ENCODE assay signal across 20 cellular contexts in genomic region chr13:43784491-43784890, GRCh38. TPM values are rescaled to one million over a fixed set of nuclear protein-coding genes. Genes with fewer than 3 reads are reported as not detected.
DNase-seq lines count a peak whose midpoint lies in the region; ATAC-seq and TF ChIP-seq lines count a peak whose summit lies in the region.
"Had no signal": no experiment of that assay in that cellular context is flagged by ENCODE, and none has a peak within 500 bp of the region (broad histone marks: within the 10 kb centered on the region; RNA-seq: fewer than 3 reads in every experiment).

No MANE protein-coding gene starts in this region.

- H3K9me3 ChIP-seq in Caco-2 (no peaks in the 10 kb centered on the region), osteoblast (ENCODE audit: low read depth, low read length) (no peaks in the 10 kb centered on the region), PC-9 (ENCODE audit: insufficient read depth, low read depth) (no peaks in the 10 kb centered on the region)
- H3K9me3 ChIP-seq: spleen had no signal

- H3K4me3 ChIP-seq in Caco-2 (ENCODE audit: low read depth, low read length) (no peak overlapping the region), fibroblast of mammary gland (ENCODE audit: control insufficient read depth, low read depth, low read length) (no peak overlapping the region), osteoblast (ENCODE audit: insufficient read depth, low read length) (no peak overlapping the region), PC-9 (no peak overlapping the region)

- H3F3A ChIP-seq in PC-9 (ENCODE audit: insufficient read depth, low read depth), result no peaks in the 10 kb centered on the region

- H3K36me3 Mint-ChIP-seq in Caco-2 (ENCODE audit: insufficient read depth, unreplicated experiment), result peaks cover 6% of the 10 kb centered on the region
- H3K36me3 Mint-ChIP-seq: activated naive CD8-positive, alpha-beta T cell treated with anti-CD3 and anti-CD28 coated beads, Interleukin-2, amount 10 ng/mL, durations not matched to agents 7 days and 5 days; neural progenitor cell had no signal

- H3K4me1 Mint-ChIP-seq in Caco-2 (ENCODE audit: low read depth, unreplicated experiment), result peaks cover 10% of the 10 kb centered on the region

- CTCF ChIA-PET in Caco-2 (lab: Charles Lee), result no interaction called here
- CTCF ChIA-PET in PC-9 (lab: Charles Lee), result no interaction called here

- H4K20me1 ChIP-seq in osteoblast (ENCODE audit: insufficient read depth, low read length) (no peaks in the 10 kb centered on the region), PC-9 (ENCODE audit: insufficient read depth) (no peaks in the 10 kb centered on the region)

- TF ChIP-seq CTCF in Caco-2 (IDR thresholded peaks at IDR 0.05; ENCODE audit: insufficient read depth in 1 of 2, low read depth in 1 of 2, low read length in 1 of 2, severe bottlenecking in 1 of 2, unreplicated experiment in 1 of 2) (no peak), fibroblast of mammary gland (conservative IDR thresholded peaks at IDR 0.05; ENCODE audit: control insufficient read depth, insufficient read depth, low read depth, low read length) (no peak), osteoblast (IDR thresholded peaks at IDR 0.05; ENCODE audit: extremely low read depth, low read depth, low read length) (no peak), PC-9 (conservative IDR thresholded peaks at IDR 0.05) (no peak)

- no peaks in the 10 kb centered on the region for H3K9me3 Mint-ChIP-seq in Caco-2 (ENCODE audit: unreplicated experiment)
- H3K9me3 Mint-ChIP-seq: activated naive CD8-positive, alpha-beta T cell treated with anti-CD3 and anti-CD28 coated beads, Interleukin-2, amount 10 ng/mL, durations not matched to agents 7 days and 5 days; activated T-helper 2 cell treated with anti-CD3 and anti-CD28 coated beads, Interferon-gamma antibody, Interleukin-2, Interleukin-4, amounts not matched to agents 10 μg/mL and 5 μg/mL and 100 μg/mL, durations not matched to agents 14 hours and 24 hours and 36 hours; dendritic cell treated with granulocyte-macrophage colony-stimulating factor and Interleukin-4, amounts not matched to agents 40 ng/mL and 50 ng/mL, for 4 days; neural progenitor cell had no signal

- BruUV-seq in Caco-2 (replicated peaks; lab: Mats Ljungman, UMichigan) (TSS peak; percentile 21), PC-9 (replicated peaks; lab: Mats Ljungman, UMichigan) (no TSS peak)

- H3K27me3 ChIP-seq in Caco-2 (replicated peaks; ENCODE audit: control insufficient read depth, insufficient read depth, low read length), result no peaks in the 10 kb centered on the region
- no peaks in the 10 kb centered on the region for H3K27me3 ChIP-seq in osteoblast (ENCODE audit: insufficient read depth, low read length)
- no peaks in the 10 kb centered on the region for H3K27me3 ChIP-seq in PC-9 (ENCODE audit: insufficient read depth, low read depth)
- H3K27me3 ChIP-seq: brain microvascular endothelial cell had no signal

- H3K79me2 ChIP-seq in osteoblast (ENCODE audit: insufficient read depth, low read length), result no peaks in the 10 kb centered on the region
- H3K79me2 ChIP-seq in PC-9 (ENCODE audit: low read depth), result no peaks in the 10 kb centered on the region

- H3K27ac Mint-ChIP-seq in Caco-2 (ENCODE audit: unreplicated experiment), result no peak overlapping the region
- H3K27ac Mint-ChIP-seq: activated naive CD8-positive, alpha-beta T cell treated with anti-CD3 and anti-CD28 coated beads, Interleukin-2, amount 10 ng/mL, durations not matched to agents 7 days and 5 days; activated T-helper 2 cell treated with anti-CD3 and anti-CD28 coated beads, Interferon-gamma antibody, Interleukin-2, Interleukin-4, amounts not matched to agents 10 μg/mL and 5 μg/mL and 100 μg/mL, durations not matched to agents 14 hours and 24 hours and 36 hours; dendritic cell treated with granulocyte-macrophage colony-stimulating factor and Interleukin-4, amounts not matched to agents 40 ng/mL and 50 ng/mL, for 4 days; neural progenitor cell had no signal

- intact Hi-C loops in Caco-2 (cut with micrococcal nuclease; ENCODE audit: unreplicated experiment), result loop anchor here (2.0 to 10.0 kb wide), 2 partner anchors 16 to 230 kb away; no protein-coding TSS in a partner anchor
- intact Hi-C loops in PC-9 (cut with micrococcal nuclease; ENCODE audit: unreplicated experiment), result loop anchor here (10.0 kb wide), 2 partner anchors 210 to 630 kb away; no protein-coding TSS in a partner anchor

- H3K4me3 Mint-ChIP-seq in Caco-2 (ENCODE audit: unreplicated experiment), result peak overlapping the region; percentile 93
- H3K4me3 Mint-ChIP-seq: activated naive CD8-positive, alpha-beta T cell treated with anti-CD3 and anti-CD28 coated beads, Interleukin-2, amount 10 ng/mL, durations not matched to agents 7 days and 5 days had no signal

- POLR2A ChIA-PET in Caco-2 (lab: Charles Lee), result no interaction called here
- POLR2A ChIA-PET in PC-9 (lab: Charles Lee; ENCODE audit: unreplicated experiment), result no interaction called here

- H3K4me2 ChIP-seq in osteoblast (ENCODE audit: insufficient read depth, low read length) (peak overlapping the region; percentile 85), PC-9 (no peak overlapping the region)

- H2AFZ ChIP-seq in osteoblast (ENCODE audit: low read length) (no peak overlapping the region), PC-9 (no peak overlapping the region)
- H2AFZ ChIP-seq: neural progenitor cell had no signal

- DNase-seq in Caco-2 (no peak), NCI-H526 treated with DMSO at 0.1 percent for 48 hours (lab: John Stamatoyannopoulos, UW) (peak; percentile 35), fibroblast of mammary gland (ENCODE audit: low read depth) (peak; percentile 80), osteoblast (ENCODE audit: insufficient read length, low spot score, missing footprints) (no peak), PC-9 (no peak)
- DNase-seq: activated CD4-positive, alpha-beta T cell treated with anti-CD3 and anti-CD28 coated beads for 48 hours; activated naive CD8-positive, alpha-beta T cell treated with anti-CD3 and anti-CD28 coated beads, Interleukin-2, amount 10 ng/mL, durations not matched to agents 7 days and 5 days; left cardiac atrium; OCI-M1; SHP77; spleen; stimulated activated CD4-positive, alpha-beta T cell treated with anti-CD3 and anti-CD28 coated beads, Interleukin-4, amount 100 ng/mL, for 4 hours had no signal

- H3K27me3 Mint-ChIP-seq in Caco-2 (ENCODE audit: insufficient read depth, unreplicated experiment), result no peaks in the 10 kb centered on the region

- H3K27ac ChIP-seq in osteoblast (ENCODE audit: low read depth, low read length) (no peak overlapping the region), PC-9 (no peak overlapping the region)
- H3K27ac ChIP-seq: brain microvascular endothelial cell, HL-60, neural progenitor cell, spleen had no signal

- no peak for ATAC-seq in activated CD4-positive, CD25-positive, alpha-beta regulatory T cell treated with anti-CD3 and anti-CD28 coated beads, Interleukin-2, amount 50 U/mL, for 24 hours
- ATAC-seq in GM19463 (IDR thresholded peaks at IDR 0.05; ENCODE audit: unreplicated experiment) (no peak), GM18867 (IDR thresholded peaks at IDR 0.05; ENCODE audit: unreplicated experiment) (no peak)
- ATAC-seq: left cardiac atrium had no signal

- no peaks in the 10 kb centered on the region for H3K36me3 ChIP-seq in Caco-2 (ENCODE audit: control insufficient read depth, insufficient read depth, low read length)
- H3K36me3 ChIP-seq in osteoblast (ENCODE audit: insufficient read depth, low read length), result no peaks in the 10 kb centered on the region
- H3K36me3 ChIP-seq in PC-9 (ENCODE audit: low read depth), result no peaks in the 10 kb centered on the region
- H3K36me3 ChIP-seq: brain microvascular endothelial cell, neural progenitor cell, spleen had no signal

- H3K4me1 ChIP-seq in Caco-2 (peaks cover 9% of the 10 kb centered on the region), osteoblast (ENCODE audit: insufficient read depth, low read length) (peaks cover 18% of the 10 kb centered on the region), PC-9 (replicated peaks; ENCODE audit: insufficient read depth) (peaks cover 16% of the 10 kb centered on the region)

- H3K9me2 ChIP-seq in PC-9 (ENCODE audit: insufficient read depth), result no peaks in the 10 kb centered on the region

RNA-seq across cellular contexts. Expression of gene ENOX1, which starts 2.3 kb away (rescaled TPM):
- total RNA-seq in Caco-2 (2022), result 9.1 and 10.4 TPM in 2 replicates
- total RNA-seq in osteoblast, result 5.4 and 7.1 TPM in 2 replicates
- 0.35 and 0.38 TPM in 2 replicates for total RNA-seq in PC-9 (2021)
- total RNA-seq: activated naive CD8-positive, alpha-beta T cell treated with anti-CD3 and anti-CD28 coated beads, Interleukin-2, amount 10 ng/mL, durations not matched to agents 7 days and 5 days had no signal

Comparison
In these comparisons a context has a peak if more than half of its experiments do, and no peak if none do; other contexts are left out.
1. DNase-seq: peak in NCI-H526 treated with DMSO at 0.1 percent for 48 hours (single experiment) and fibroblast of mammary gland (single experiment); none in Caco-2 (0 of 2), osteoblast (single experiment) and PC-9 (0 of 2).